In the genomic region with DNA sequence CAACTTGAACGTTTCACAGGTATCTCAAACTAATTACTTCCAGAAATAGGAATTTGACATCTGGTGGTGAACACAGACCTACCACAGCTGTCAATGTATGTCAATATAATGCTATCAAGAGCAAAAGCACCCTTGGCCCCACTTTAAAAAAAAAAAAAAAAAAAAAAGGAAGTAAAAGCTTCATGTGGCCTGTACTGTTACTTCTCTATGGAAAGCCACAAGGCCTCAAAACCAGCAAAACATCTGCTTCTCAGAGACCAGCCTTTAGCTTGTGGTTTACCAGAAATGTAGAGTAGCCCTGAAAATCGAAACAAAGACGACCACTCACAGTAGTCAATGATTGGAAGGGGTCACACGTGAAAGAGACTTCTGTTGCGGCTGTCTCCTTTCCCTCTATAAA, we compare ENCODE assay signal across 8 cellular contexts.
DNase-seq lines count a peak whose midpoint lies in the region; ATAC-seq and TF ChIP-seq lines count a peak whose summit lies in the region.

No MANE protein-coding gene starts in this region.

- peaks cover 0 to 9% of the 10 kb centered on the region in 2 donors for H3K36me3 Mint-ChIP-seq in activated T-cell treated with anti-CD3 and anti-CD28 coated beads, Interleukin-2, amount 50 U/mL, for 72 hours (ENCODE audit: insufficient read depth in 2 of 2)
- peaks cover 7% of the 10 kb centered on the region for H3K36me3 Mint-ChIP-seq in T-helper 17 cell (ENCODE audit: low read depth)
- no peaks in the 10 kb centered on the region for H3K36me3 Mint-ChIP-seq in natural killer cell

- H3K9me3 Mint-ChIP-seq in activated T-cell treated with anti-CD3 and anti-CD28 coated beads, Interleukin-2, amount 50 U/mL, for 72 hours, result no peaks in the 10 kb centered on the region
- H3K9me3 Mint-ChIP-seq in natural killer cell, result no peaks in the 10 kb centered on the region

- H3K4me3 Mint-ChIP-seq in activated T-cell treated with anti-CD3 and anti-CD28 coated beads, Interleukin-2, amount 50 U/mL, for 72 hours, result peak overlapping the region; percentile 11 to 58
- H3K4me3 Mint-ChIP-seq in T-helper 17 cell (peak overlapping the region; percentile 89), natural killer cell (peak overlapping the region; percentile 85)

- peak in 1 of 2 donors; percentile 33 for ATAC-seq in activated T-cell treated with anti-CD3 and anti-CD28 coated beads, Interleukin-2, amount 50 U/mL, for 72 hours (replicated peaks in 1 of 2)
- ATAC-seq in HG03095 (IDR thresholded peaks at IDR 0.05; ENCODE audit: unreplicated experiment) (peak; percentile 51), T-helper 17 cell (peak; percentile 36), natural killer cell (peak; percentile 29 to 71 (median 71)), GM18519 (IDR thresholded peaks at IDR 0.05; ENCODE audit: low FRiP score, unreplicated experiment) (no peak)

- peaks cover 81% of the 10 kb centered on the region for H3K4me1 Mint-ChIP-seq in activated T-cell treated with anti-CD3 and anti-CD28 coated beads, Interleukin-2, amount 50 U/mL, for 72 hours (ENCODE audit: low read depth)
- peaks cover 69% of the 10 kb centered on the region for H3K4me1 Mint-ChIP-seq in T-helper 17 cell
- peaks cover 75 to 85% of the 10 kb centered on the region in 2 donors for H3K4me1 Mint-ChIP-seq in natural killer cell

- TF ChIP-seq CTCF in natural killer cell (IDR thresholded peaks at IDR 0.05), result no peak
- no peak for TF ChIP-seq CTCF in WERI-Rb-1 (IDR thresholded peaks at IDR 0.05; ENCODE audit: low read depth, low read length)

- H3K27me3 Mint-ChIP-seq in activated T-cell treated with anti-CD3 and anti-CD28 coated beads, Interleukin-2, amount 50 U/mL, for 72 hours (ENCODE audit: low read depth), result no peaks in the 10 kb centered on the region
- H3K27me3 Mint-ChIP-seq in T-helper 17 cell (no peaks in the 10 kb centered on the region), natural killer cell (ENCODE audit: low read depth in 2 of 2) (peaks cover 8 to 17% of the 10 kb centered on the region in 2 donors)

- DNase-seq in activated T-cell treated with anti-CD3 and anti-CD28 coated beads, Interleukin-2, amount 50 U/mL, for 72 hours, result peak in 1 of 2 donors; percentile 36
- no peak for DNase-seq in activated T-cell treated with anti-CD3 and anti-CD28 coated beads, Interleukin-2, amount 50 U/mL, for 1 hour
- DNase-seq in T-helper 17 cell (no peak), natural killer cell (no peak), cerebellar nuclear complex (lab: John Stamatoyannopoulos, UW) (no peak), WERI-Rb-1 (no peak)

- peaks cover 19% of the 10 kb centered on the region for H3K36me3 ChIP-seq in WERI-Rb-1

- no peaks in the 10 kb centered on the region for H3K27me3 ChIP-seq in WERI-Rb-1 (ENCODE audit: insufficient read depth, low read depth, severe bottlenecking)

- peak overlapping the region; percentile 78 for H3K27ac Mint-ChIP-seq in activated T-cell treated with anti-CD3 and anti-CD28 coated beads, Interleukin-2, amount 50 U/mL, for 72 hours
- H3K27ac Mint-ChIP-seq in T-helper 17 cell, result peak overlapping the region; percentile 97
- H3K27ac Mint-ChIP-seq in natural killer cell, result peak overlapping the region; percentile 62 to 83

- H3K9me3 ChIP-seq in T-helper 17 cell (ENCODE audit: control insufficient read depth, low read length, poor library complexity, severe bottlenecking) (no peaks in the 10 kb centered on the region), WERI-Rb-1 (ENCODE audit: severe bottlenecking) (no peaks in the 10 kb centered on the region)

- intact Hi-C loops in natural killer cell (cut with micrococcal nuclease), result loop anchor here (5.0 to 10.0 kb wide), 2 partner anchors 47 to 275 kb away; no protein-coding TSS in a partner anchor

- H3K4me3 ChIP-seq in WERI-Rb-1 (ENCODE audit: low read depth, low read length), result no peak overlapping the region

- H3K27ac ChIP-seq in WERI-Rb-1, result no peak overlapping the region

Comparison
In these comparisons a context has a peak if more than half of its experiments do, and no peak if none do; other contexts are left out.
1. H3K4me3 Mint-ChIP-seq: peak in every context shown above with its lines; median percentile 89 in T-helper 17 cell; 85 in natural killer cell; 34 in activated T-cell treated with anti-CD3 and anti-CD28 coated beads, Interleukin-2, amount 50 U/mL, for 72 hours.